In the genomic region with DNA sequence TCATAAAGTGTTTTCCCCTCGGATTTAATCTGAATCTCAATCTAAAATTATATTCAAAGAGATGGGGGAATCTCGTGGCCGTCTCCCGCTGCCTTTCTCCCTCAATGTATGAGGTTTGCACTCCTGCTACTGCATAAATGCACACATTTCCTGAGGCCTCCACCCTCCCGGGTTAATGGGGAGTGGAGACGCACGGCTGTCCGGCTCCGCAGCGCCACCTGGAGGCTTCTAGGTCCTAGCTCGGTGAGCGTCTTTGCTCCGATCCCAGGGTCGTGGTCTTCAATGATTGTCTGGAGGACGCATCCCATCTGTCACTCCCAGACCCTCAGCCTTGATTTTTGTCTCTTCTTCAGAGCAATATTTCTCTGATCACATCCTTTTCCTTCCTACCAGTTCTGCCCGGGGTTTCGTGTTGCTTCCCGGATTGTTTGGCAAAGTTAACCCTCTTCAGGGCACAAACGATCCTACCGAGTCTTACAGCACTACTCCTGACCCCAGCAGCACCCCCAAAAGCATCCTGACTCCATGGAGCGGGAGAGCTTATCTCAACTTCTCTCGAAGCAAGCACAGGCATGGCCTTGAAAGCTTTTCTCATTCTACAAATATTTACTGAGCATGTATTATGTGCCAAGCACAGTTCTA, we compare ENCODE assay signal across 7 cellular contexts. TPM values are rescaled to one million over a fixed set of nuclear protein-coding genes. Genes with fewer than 3 reads are reported as not detected.
DNase-seq lines count a peak whose midpoint lies in the region; ATAC-seq, FAIRE-seq and TF ChIP-seq lines count a peak whose summit lies in the region.

Gene LMO1, minus strand, starts transcription at position 110 of the 642 bp plus-strand sequence. CDS start 516 bp downstream, outside the sequence.

- intact Hi-C loops in left colon (cut with DNase I, micrococcal nuclease), result no loop called here

- peak; percentile 91 for TF ChIP-seq CTCF in chondrocyte (IDR thresholded peaks at IDR 0.05)

- peak; percentile 83 for FAIRE-seq in GM12891 (lab: Jason Lieb, UNC)

- H3K27ac Mint-ChIP-seq in chondrocyte (ENCODE audit: unreplicated experiment), result no peak within 1 kb of the TSS

- no peaks in the 10 kb centered on the region for H3K9me3 Mint-ChIP-seq in chondrocyte (ENCODE audit: low read depth)

- DNase-seq in GM12891 (ENCODE audit: insufficient read length, low spot score), result peak; percentile 85
- DNase-seq in NCI-H2227 (lab: John Stamatoyannopoulos, UW; ENCODE audit: unreplicated experiment), result peak; percentile 92
- DNase-seq in chondrocyte (ENCODE audit: low spot score), result peak; percentile 89
- peak; percentile 65 to 90 for DNase-seq in left colon
- peak; percentile 48 to 67 (median 66) for DNase-seq in stimulated activated CD4-positive, alpha-beta T cell treated with anti-CD3 and anti-CD28 coated beads, Interleukin-1b, Interleukin-23, amount 100 ng/mL, for 24 hours (ENCODE audit: low read depth in 4 of 4, low spot score in 1 of 4)

- TF ChIP-seq POLR2A in GM12891 (IDR thresholded peaks at IDR 0.05; ENCODE audit: low read depth, low read length), result no peak

- ATAC-seq in HG03097 (IDR thresholded peaks at IDR 0.05; ENCODE audit: low FRiP score, unreplicated experiment) (peak; percentile 63), left colon (peak; percentile 94)
- ATAC-seq in activated CD4-positive, CD25-positive, alpha-beta regulatory T cell treated with anti-CD3 and anti-CD28 coated beads, Interleukin-2, amount 50 U/mL, for 24 hours, result peak; percentile 71 to 75

- H3K36me3 Mint-ChIP-seq in chondrocyte (ENCODE audit: low read depth), result no peaks in the 10 kb centered on the region

- H3K4me3 Mint-ChIP-seq in chondrocyte (ENCODE audit: unreplicated experiment), result peak within 1 kb of the TSS; percentile 75

- H3K4me1 Mint-ChIP-seq in chondrocyte (ENCODE audit: low read depth), result peaks cover 16% of the 10 kb centered on the region

- H3K27me3 Mint-ChIP-seq in chondrocyte (ENCODE audit: low read depth), result peaks cover 47% of the 10 kb centered on the region

TF ChIP-seq in GM12891, 5 proteins besides CTCF, POLR2A, EP300 and RAD21:
- TF ChIP-seq POLR2AphosphoS5 (IDR thresholded peaks at IDR 0.05; ENCODE audit: low read depth, low read length), result no peak
- TF ChIP-seq POU2F2 (IDR thresholded peaks at IDR 0.05; ENCODE audit: low read depth, low read length), result no peak
- TF ChIP-seq TAF1 (IDR thresholded peaks at IDR 0.05; ENCODE audit: low read depth, low read length), result no peak
- no peak for TF ChIP-seq PAX5 (IDR thresholded peaks at IDR 0.05; ENCODE audit: insufficient read depth, low read length, severe bottlenecking)
- TF ChIP-seq SPI1 (IDR thresholded peaks at IDR 0.05; ENCODE audit: low read depth, low read length), result no peak

RNA-seq across cellular contexts. Expression of gene LMO1, which starts in this region (rescaled TPM):
- not detected for polyA plus RNA-seq in GM12891 (2012; ENCODE audit: low read depth, missing spikeins)
- total RNA-seq in chondrocyte (not detected in 3 replicates), left colon (not detected)

Comparison
In these comparisons a context has a peak if more than half of its experiments do, and no peak if none do; other contexts are left out.
1. Peak in every context shown above with its lines: DNase-seq and ATAC-seq.
2. Peak in DNase-seq in chondrocyte; RNA of the gene not detected or under 1 TPM.
3. Peak in DNase-seq and ATAC-seq in left colon; RNA of the gene not detected or under 1 TPM.